22 cellular contexts compared by ENCODE assay signal in the genomic region with DNA sequence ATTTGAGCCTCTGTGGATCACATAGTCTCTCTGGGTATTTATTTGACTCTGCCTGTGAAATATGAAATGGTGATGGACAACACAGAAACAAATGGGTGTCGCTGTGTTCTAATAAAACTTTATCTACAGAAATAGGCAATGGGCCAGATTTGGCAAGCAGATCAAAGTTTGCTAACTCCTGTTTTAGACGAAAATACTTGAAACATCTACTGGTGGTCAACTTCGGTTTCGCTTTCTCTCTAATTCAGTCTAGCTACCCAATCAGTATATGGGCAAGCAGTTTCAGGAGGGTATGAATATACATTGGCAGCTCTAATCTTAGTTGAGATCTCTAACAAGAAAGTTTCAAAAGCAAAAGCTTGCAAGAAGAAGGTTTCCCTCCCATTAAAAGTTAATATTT.
DNase-seq lines count a peak whose midpoint lies in the region; ATAC-seq, FAIRE-seq and TF ChIP-seq lines count a peak whose summit lies in the region.
"Had no signal": no experiment of that assay in that cellular context is flagged by ENCODE, and none has a peak within 500 bp of the region (broad histone marks: within the 10 kb centered on the region; RNA-seq: fewer than 3 reads in every experiment).

No MANE protein-coding gene starts in this region.

- peaks cover 4% of the 10 kb centered on the region for H3K4me1 Mint-ChIP-seq in activated CD8-positive, alpha-beta T cell treated with anti-CD3 and anti-CD28 coated beads for 36 hours (ENCODE audit: low read depth)
- H3K4me1 Mint-ChIP-seq: activated naive CD4-positive, alpha-beta T cell treated with anti-CD3 and anti-CD28 coated beads, Interleukin-2, amount 50 U/mL, for 24 hours; CD8-positive, alpha-beta memory T cell; immature natural killer cell; naive thymus-derived CD8-positive, alpha-beta T cell had no signal

- no peaks in the 10 kb centered on the region for H3K9me3 ChIP-seq in effector memory CD4-positive, alpha-beta T cell (ENCODE audit: control insufficient read depth, low read length)
- H3K9me3 ChIP-seq: body of pancreas, spleen had no signal

- H3K27ac ChIP-seq in effector memory CD4-positive, alpha-beta T cell (ENCODE audit: insufficient read depth, low read length, poor library complexity, severe bottlenecking): no peak overlapping the region
- H3K27ac ChIP-seq: body of pancreas, spleen had no signal

- peaks cover 11% of the 10 kb centered on the region for H3K27me3 Mint-ChIP-seq in activated CD8-positive, alpha-beta T cell treated with anti-CD3 and anti-CD28 coated beads for 36 hours

- no peak for DNase-seq in iPS-NIHi7 (ENCODE audit: extremely low spot score)
- no peak for DNase-seq in activated CD8-positive, alpha-beta T cell treated with anti-CD3 and anti-CD28 coated beads for 36 hours
- DNase-seq in effector memory CD4-positive, alpha-beta T cell: no peak
- DNase-seq in HTR-8/SVneo (ENCODE audit: insufficient read length, low spot score): no peak
- DNase-seq: activated CD8-positive, alpha-beta memory T cell treated with anti-CD3 and anti-CD28 coated beads, Interleukin-2, amount 50 U/mL, for 4 hours; body of pancreas; CD8-positive, alpha-beta memory T cell; glutamatergic neuron; immature natural killer cell; KBM-7; mammary epithelial cell; naive thymus-derived CD8-positive, alpha-beta T cell; NCI-H1417 treated with DMSO at 0.1 percent for 48 hours; SHP77 treated with DMSO at 0.1 percent for 48 hours; spleen; stimulated activated naive CD4-positive, alpha-beta T cell treated with Interleukin-2 at 50 U/mL for 16 hours had no signal

- peak; percentile 88 for ATAC-seq in GM18520 (IDR thresholded peaks at IDR 0.05; ENCODE audit: unreplicated experiment)
- ATAC-seq in GM19463 (IDR thresholded peaks at IDR 0.05; ENCODE audit: unreplicated experiment): peak; percentile 92
- ATAC-seq in HG02970 (IDR thresholded peaks at IDR 0.05; ENCODE audit: low FRiP score, unreplicated experiment): peak; percentile 81
- peak; percentile 46 for ATAC-seq in HG03558 (IDR thresholded peaks at IDR 0.05; ENCODE audit: extremely low read depth, unreplicated experiment)
- ATAC-seq in activated CD8-positive, alpha-beta T cell treated with anti-CD3 and anti-CD28 coated beads for 36 hours: no peak
- ATAC-seq: body of pancreas; esophagus mucosa; naive thymus-derived CD8-positive, alpha-beta T cell had no signal

- H3K27ac Mint-ChIP-seq in activated CD8-positive, alpha-beta T cell treated with anti-CD3 and anti-CD28 coated beads for 36 hours: no peak overlapping the region
- H3K27ac Mint-ChIP-seq: activated naive CD4-positive, alpha-beta T cell treated with anti-CD3 and anti-CD28 coated beads, Interleukin-2, amount 50 U/mL, for 24 hours; CD8-positive, alpha-beta memory T cell; immature natural killer cell; naive thymus-derived CD8-positive, alpha-beta T cell had no signal

- peaks cover 2% of the 10 kb centered on the region for H3K9me3 Mint-ChIP-seq in activated CD8-positive, alpha-beta T cell treated with anti-CD3 and anti-CD28 coated beads for 36 hours
- H3K9me3 Mint-ChIP-seq: activated naive CD4-positive, alpha-beta T cell treated with anti-CD3 and anti-CD28 coated beads, Interleukin-2, amount 50 U/mL, for 24 hours; CD8-positive, alpha-beta memory T cell; immature natural killer cell; naive thymus-derived CD8-positive, alpha-beta T cell had no signal

- no peaks in the 10 kb centered on the region for H3K36me3 ChIP-seq in effector memory CD4-positive, alpha-beta T cell (ENCODE audit: control insufficient read depth, insufficient read depth, low read length)
- H3K36me3 ChIP-seq: spleen had no signal

- CTCF ChIA-PET in activated CD8-positive, alpha-beta T cell treated with anti-CD3 and anti-CD28 coated beads for 36 hours (lab: Charles Lee): no interaction called here

- TF ChIP-seq CTCF in activated CD8-positive, alpha-beta T cell treated with anti-CD3 and anti-CD28 coated beads for 36 hours (IDR thresholded peaks at IDR 0.05): no peak

- no peaks in the 10 kb centered on the region for H3K36me3 Mint-ChIP-seq in activated CD8-positive, alpha-beta T cell treated with anti-CD3 and anti-CD28 coated beads for 36 hours (ENCODE audit: low read depth)
- H3K36me3 Mint-ChIP-seq: activated naive CD4-positive, alpha-beta T cell treated with anti-CD3 and anti-CD28 coated beads, Interleukin-2, amount 50 U/mL, for 24 hours; CD8-positive, alpha-beta memory T cell; immature natural killer cell; naive thymus-derived CD8-positive, alpha-beta T cell had no signal

- no peak overlapping the region for H3K4me3 Mint-ChIP-seq in activated CD8-positive, alpha-beta T cell treated with anti-CD3 and anti-CD28 coated beads for 36 hours
- H3K4me3 Mint-ChIP-seq: activated naive CD4-positive, alpha-beta T cell treated with anti-CD3 and anti-CD28 coated beads, Interleukin-2, amount 50 U/mL, for 24 hours; CD8-positive, alpha-beta memory T cell; immature natural killer cell; naive thymus-derived CD8-positive, alpha-beta T cell had no signal

- no peak for FAIRE-seq in HTR-8/SVneo (lab: Jason Lieb, UNC)

- intact Hi-C loops in activated CD8-positive, alpha-beta T cell treated with anti-CD3 and anti-CD28 coated beads for 36 hours (cut with micrococcal nuclease): no loop called here

- peaks cover 3% of the 10 kb centered on the region for H3K27me3 ChIP-seq in effector memory CD4-positive, alpha-beta T cell (replicated peaks; ENCODE audit: control insufficient read depth, insufficient read depth, low read length, poor library complexity, severe bottlenecking)
- H3K27me3 ChIP-seq: body of pancreas had no signal

- POLR2A ChIA-PET in activated CD8-positive, alpha-beta T cell treated with anti-CD3 and anti-CD28 coated beads for 36 hours (lab: Charles Lee): no interaction called here

- H3K4me3 ChIP-seq in effector memory CD4-positive, alpha-beta T cell (ENCODE audit: insufficient read depth, low read depth, low read length, poor library complexity, severe bottlenecking): no peak overlapping the region
- H3K4me3 ChIP-seq: body of pancreas, spleen had no signal

- no peaks in the 10 kb centered on the region for H3K4me1 ChIP-seq in effector memory CD4-positive, alpha-beta T cell (ENCODE audit: control insufficient read depth, insufficient read depth, low read length, poor library complexity, severe bottlenecking)
- H3K4me1 ChIP-seq: body of pancreas, spleen had no signal
